ENCODE assay signal across 10 cellular contexts in genomic region chr10:33126118-33126517, GRCh38.
DNase-seq lines count a peak whose midpoint lies in the region; ATAC-seq and TF ChIP-seq lines count a peak whose summit lies in the region.
"Had no signal": no experiment of that assay in that cellular context is flagged by ENCODE, and none has a peak within 500 bp of the region (broad histone marks: within the 10 kb centered on the region; RNA-seq: fewer than 3 reads in every experiment).

No MANE protein-coding gene starts in this region.

- H3K36me3 ChIP-seq in gastroesophageal sphincter = no peaks in the 10 kb centered on the region
- H3K36me3 ChIP-seq in stomach = no peaks in the 10 kb centered on the region
- no peaks in the 10 kb centered on the region for H3K36me3 ChIP-seq in sigmoid colon
- no peaks in the 10 kb centered on the region for H3K36me3 ChIP-seq in PC-9 (ENCODE audit: low read depth)

- no peaks in the 10 kb centered on the region for H3K9me2 ChIP-seq in PC-9 (ENCODE audit: insufficient read depth)

- no peaks in the 10 kb centered on the region for H4K20me1 ChIP-seq in PC-9 (ENCODE audit: insufficient read depth)

- H3K79me2 ChIP-seq in PC-9 (ENCODE audit: low read depth) = no peaks in the 10 kb centered on the region

- H3K4me3 ChIP-seq in gastroesophageal sphincter = no peak overlapping the region
- no peak overlapping the region for H3K4me3 ChIP-seq in stomach
- no peak overlapping the region for H3K4me3 ChIP-seq in sigmoid colon
- no peak overlapping the region for H3K4me3 ChIP-seq in PC-9

- H3K27ac Mint-ChIP-seq in activated CD4-positive, alpha-beta T cell treated with anti-CD3 and anti-CD28 coated beads for 36 hours = peak overlapping the region; percentile 81
- H3K27ac Mint-ChIP-seq in activated CD4-positive, alpha-beta T cell treated with anti-CD3 and anti-CD28 coated beads, Interleukin-2, amount 10 ng/mL, durations not matched to agents 24 days and 14 days = peak overlapping the region; percentile 85
- H3K27ac Mint-ChIP-seq: progenitor cell of endocrine pancreas had no signal

- no TSS peak for BruUV-seq in PC-9 (replicated peaks; lab: Mats Ljungman, UMichigan)

- peaks cover 7% of the 10 kb centered on the region for H3K36me3 Mint-ChIP-seq in activated CD4-positive, alpha-beta T cell treated with anti-CD3 and anti-CD28 coated beads for 36 hours (ENCODE audit: low read depth)
- H3K36me3 Mint-ChIP-seq in activated CD4-positive, alpha-beta T cell treated with anti-CD3 and anti-CD28 coated beads, Interleukin-2, amount 10 ng/mL, durations not matched to agents 24 days and 14 days (ENCODE audit: low read depth) = no peaks in the 10 kb centered on the region

- no peak overlapping the region for H3K4me3 Mint-ChIP-seq in activated CD4-positive, alpha-beta T cell treated with anti-CD3 and anti-CD28 coated beads for 36 hours
- peak overlapping the region; percentile 30 for H3K4me3 Mint-ChIP-seq in activated CD4-positive, alpha-beta T cell treated with anti-CD3 and anti-CD28 coated beads, Interleukin-2, amount 10 ng/mL, durations not matched to agents 24 days and 14 days

- intact Hi-C loops in activated CD4-positive, alpha-beta T cell treated with anti-CD3 and anti-CD28 coated beads for 36 hours (cut with DNase I, micrococcal nuclease) = no loop called here
- intact Hi-C loops in activated CD4-positive, alpha-beta T cell treated with anti-CD3 and anti-CD28 coated beads, Interleukin-2, amount 10 ng/mL, durations not matched to agents 24 days and 14 days (cut with micrococcal nuclease) = no loop called here
- intact Hi-C loops in stomach (cut with DNase I; ENCODE audit: low total_unique reads) = no loop called here
- intact Hi-C loops in sigmoid colon (cut with DNase I) = no loop called here
- intact Hi-C loops in PC-9 (cut with micrococcal nuclease; ENCODE audit: unreplicated experiment) = no loop called here

- H3K4me2 ChIP-seq in PC-9 = no peak overlapping the region

- no peaks in the 10 kb centered on the region for H3F3A ChIP-seq in PC-9 (ENCODE audit: insufficient read depth, low read depth)

- peak; percentile 73 for ATAC-seq in activated CD4-positive, alpha-beta T cell treated with anti-CD3 and anti-CD28 coated beads for 36 hours
- ATAC-seq in gastroesophageal sphincter (peak; percentile 10), GM21515 (IDR thresholded peaks at IDR 0.05; ENCODE audit: unreplicated experiment) (no peak)

- CTCF ChIA-PET in activated CD4-positive, alpha-beta T cell treated with anti-CD3 and anti-CD28 coated beads for 36 hours (lab: Charles Lee) = interaction anchor here (0.7 to 1.6 kb wide), 7 partner anchors 9 to 117 kb away, joined by 3 to 10 read pairs (median 4); no protein-coding TSS in a partner anchor
- CTCF ChIA-PET in PC-9 (lab: Charles Lee) = no interaction called here

- H3K27ac ChIP-seq in gastroesophageal sphincter (peak overlapping the region in 1 of 4 donors; percentile 37), stomach (peak overlapping the region in 3 of 5 donors; percentile 2 to 58 (median 11)), sigmoid colon (no peak overlapping the region), PC-9 (no peak overlapping the region)

- TF ChIP-seq EP300 in gastroesophageal sphincter (IDR thresholded peaks at IDR 0.05) (no peak), stomach (IDR thresholded peaks at IDR 0.05) (no peak), sigmoid colon (IDR thresholded peaks at IDR 0.05) (no peak)

- H2AFZ ChIP-seq in PC-9 = no peak overlapping the region

- no peaks in the 10 kb centered on the region for H3K9me3 ChIP-seq in gastroesophageal sphincter
- H3K9me3 ChIP-seq in stomach = no peaks in the 10 kb centered on the region
- H3K9me3 ChIP-seq in sigmoid colon = no peaks in the 10 kb centered on the region
- no peaks in the 10 kb centered on the region for H3K9me3 ChIP-seq in PC-9 (ENCODE audit: insufficient read depth, low read depth)

- 0 to 68% methylated on average over 1 to 4 of the region's 7 CpGs for WGBS in gastroesophageal sphincter (ENCODE audit: low coverage in 1 of 2), 2 donors
- WGBS in stomach, 5 donors = 48 to 68% (median 52%) methylated on average over 7 of the region's 7 CpGs
- WGBS in sigmoid colon, 2 donors = 51 to 74% methylated on average over 7 of the region's 7 CpGs

- H3K27me3 ChIP-seq in gastroesophageal sphincter = no peaks in the 10 kb centered on the region
- H3K27me3 ChIP-seq in stomach = no peaks in the 10 kb centered on the region
- no peaks in the 10 kb centered on the region for H3K27me3 ChIP-seq in sigmoid colon
- H3K27me3 ChIP-seq in PC-9 (ENCODE audit: insufficient read depth, low read depth) = no peaks in the 10 kb centered on the region

- no peak for TF ChIP-seq POLR2A in gastroesophageal sphincter (IDR thresholded peaks at IDR 0.05)
- no peak for TF ChIP-seq POLR2A in stomach (IDR thresholded peaks at IDR 0.05)
- TF ChIP-seq POLR2A in sigmoid colon (IDR thresholded peaks at IDR 0.05) = no peak

- DNase-seq in activated CD4-positive, alpha-beta T cell treated with anti-CD3 and anti-CD28 coated beads for 36 hours = peak; percentile 52
- DNase-seq in activated CD4-positive, alpha-beta T cell treated with anti-CD3 and anti-CD28 coated beads for 1 hour = no peak
- DNase-seq in activated CD4-positive, alpha-beta T cell treated with anti-CD3 and anti-CD28 coated beads, Interleukin-2, amount 10 ng/mL, durations not matched to agents 24 days and 14 days = peak; percentile 82
- DNase-seq in stomach = no peak
- no peak for DNase-seq in sigmoid colon
- DNase-seq in PC-9 = no peak
- DNase-seq: NK-92 treated with Interleukin-12 subunit alpha and Interleukin-12 subunit beta, amount 100 ng/mL, for 24 hours had no signal

- H3K27me3 Mint-ChIP-seq in activated CD4-positive, alpha-beta T cell treated with anti-CD3 and anti-CD28 coated beads for 36 hours = peaks cover 6% of the 10 kb centered on the region
- H3K27me3 Mint-ChIP-seq in activated CD4-positive, alpha-beta T cell treated with anti-CD3 and anti-CD28 coated beads, Interleukin-2, amount 10 ng/mL, durations not matched to agents 24 days and 14 days = no peaks in the 10 kb centered on the region

- TF ChIP-seq CTCF in gastroesophageal sphincter (IDR thresholded peaks at IDR 0.05) (no peak), stomach (IDR thresholded peaks at IDR 0.05) (no peak), sigmoid colon (IDR thresholded peaks at IDR 0.05) (no peak), PC-9 (conservative IDR thresholded peaks at IDR 0.05) (no peak)

- H3K4me1 ChIP-seq in gastroesophageal sphincter = peaks cover 0 to 13% (median 0%) of the 10 kb centered on the region in 3 donors
- H3K4me1 ChIP-seq in stomach = peaks cover 10 to 13% (median 13%) of the 10 kb centered on the region in 4 donors
- peaks cover 0 to 11% (median 7%) of the 10 kb centered on the region in 4 donors for H3K4me1 ChIP-seq in sigmoid colon
- H3K4me1 ChIP-seq in PC-9 (replicated peaks; ENCODE audit: insufficient read depth) = no peaks in the 10 kb centered on the region

- POLR2A ChIA-PET in activated CD4-positive, alpha-beta T cell treated with anti-CD3 and anti-CD28 coated beads for 36 hours (lab: Charles Lee) = interaction anchor here (0.5 to 1.3 kb wide), 2 partner anchors 17 to 748 kb away, joined by 3 read pairs; no protein-coding TSS in a partner anchor
- POLR2A ChIA-PET in PC-9 (lab: Charles Lee; ENCODE audit: unreplicated experiment) = no interaction called here

- H3K4me1 Mint-ChIP-seq in activated CD4-positive, alpha-beta T cell treated with anti-CD3 and anti-CD28 coated beads for 36 hours = peaks cover 70% of the 10 kb centered on the region
- H3K4me1 Mint-ChIP-seq in activated CD4-positive, alpha-beta T cell treated with anti-CD3 and anti-CD28 coated beads, Interleukin-2, amount 10 ng/mL, durations not matched to agents 24 days and 14 days = peaks cover 42% of the 10 kb centered on the region

- H3K9me3 Mint-ChIP-seq in activated CD4-positive, alpha-beta T cell treated with anti-CD3 and anti-CD28 coated beads for 36 hours (ENCODE audit: low read depth) = peaks cover 2% of the 10 kb centered on the region
- peaks cover 4% of the 10 kb centered on the region for H3K9me3 Mint-ChIP-seq in activated CD4-positive, alpha-beta T cell treated with anti-CD3 and anti-CD28 coated beads, Interleukin-2, amount 10 ng/mL, durations not matched to agents 24 days and 14 days

Comparison
In these comparisons a context has a peak if more than half of its experiments do, and no peak if none do; other contexts are left out.
1. DNase-seq: peak in activated CD4-positive, alpha-beta T cell treated with anti-CD3 and anti-CD28 coated beads for 36 hours (single experiment) and activated CD4-positive, alpha-beta T cell treated with anti-CD3 and anti-CD28 coated beads, Interleukin-2, amount 10 ng/mL, durations not matched to agents 24 days and 14 days (single experiment); none in activated CD4-positive, alpha-beta T cell treated with anti-CD3 and anti-CD28 coated beads for 1 hour (single experiment), stomach (single experiment), sigmoid colon (single experiment) and PC-9 (0 of 2).
2. H3K27ac ChIP-seq: peak in stomach (3 of 5); none in sigmoid colon (0 of 4) and PC-9 (single experiment).